In genomic region chr2:64982932-64983331, GRCh38 we compare ENCODE assay signal across 2 cellular contexts.
A peak's percentile ranks its signal among the peaks of the same experiment; 100 is the strongest.
TF ChIP-seq lines count a peak whose summit lies in the region.

No MANE protein-coding gene starts in this region.

TF ChIP-seq in HepG2, 621 proteins besides CTCF, POLR2A, EP300 and RAD21:
- TF ChIP-seq ZNF260 (CRISPR knock-in tag; IDR thresholded peaks at IDR 0.05; ENCODE audit: borderline replicate concordance, low read depth) (no peak), SOX13 (IDR thresholded peaks at IDR 0.05) (no peak), SOX13 (CRISPR knock-in tag; conservative IDR thresholded peaks at IDR 0.05 in 1 of 2, IDR thresholded peaks at IDR 0.05 in 1 of 2) (peak in 1 of 2 experiments; percentile 63; a peak in 1 of 4 replicates), TOE1 (CRISPR knock-in tag; IDR thresholded peaks at IDR 0.05) (0 out of 2 replicates have a peak, but pooled peaks have one; percentile 9), ZNF143 (CRISPR knock-in tag; IDR thresholded peaks at IDR 0.05) (no peak), SMARCC2 (IDR thresholded peaks at IDR 0.05) (no peak), ZNF10 (CRISPR knock-in tag; IDR thresholded peaks at IDR 0.05; ENCODE audit: borderline replicate concordance, low read depth) (no peak), MZF1 (CRISPR knock-in tag; IDR thresholded peaks at IDR 0.05; ENCODE audit: borderline replicate concordance) (no peak), MYPOP (CRISPR knock-in tag; IDR thresholded peaks at IDR 0.05) (no peak), PHF5A (CRISPR knock-in tag; IDR thresholded peaks at IDR 0.05; ENCODE audit: low read depth, unreplicated experiment) (peak; percentile 2), PHF8 (CRISPR knock-in tag; IDR thresholded peaks at IDR 0.05) (no peak), ZNF674 (CRISPR knock-in tag; IDR thresholded peaks at IDR 0.05; ENCODE audit: low read depth) (no peak), ZNF574 (CRISPR knock-in tag; IDR thresholded peaks at IDR 0.05) (no peak), KDM5A (IDR thresholded peaks at IDR 0.05; ENCODE audit: borderline replicate concordance, low read length) (peak; percentile 33; the same call in 1 of the 2 replicates)
- TF ChIP-seq, protein P1, sequence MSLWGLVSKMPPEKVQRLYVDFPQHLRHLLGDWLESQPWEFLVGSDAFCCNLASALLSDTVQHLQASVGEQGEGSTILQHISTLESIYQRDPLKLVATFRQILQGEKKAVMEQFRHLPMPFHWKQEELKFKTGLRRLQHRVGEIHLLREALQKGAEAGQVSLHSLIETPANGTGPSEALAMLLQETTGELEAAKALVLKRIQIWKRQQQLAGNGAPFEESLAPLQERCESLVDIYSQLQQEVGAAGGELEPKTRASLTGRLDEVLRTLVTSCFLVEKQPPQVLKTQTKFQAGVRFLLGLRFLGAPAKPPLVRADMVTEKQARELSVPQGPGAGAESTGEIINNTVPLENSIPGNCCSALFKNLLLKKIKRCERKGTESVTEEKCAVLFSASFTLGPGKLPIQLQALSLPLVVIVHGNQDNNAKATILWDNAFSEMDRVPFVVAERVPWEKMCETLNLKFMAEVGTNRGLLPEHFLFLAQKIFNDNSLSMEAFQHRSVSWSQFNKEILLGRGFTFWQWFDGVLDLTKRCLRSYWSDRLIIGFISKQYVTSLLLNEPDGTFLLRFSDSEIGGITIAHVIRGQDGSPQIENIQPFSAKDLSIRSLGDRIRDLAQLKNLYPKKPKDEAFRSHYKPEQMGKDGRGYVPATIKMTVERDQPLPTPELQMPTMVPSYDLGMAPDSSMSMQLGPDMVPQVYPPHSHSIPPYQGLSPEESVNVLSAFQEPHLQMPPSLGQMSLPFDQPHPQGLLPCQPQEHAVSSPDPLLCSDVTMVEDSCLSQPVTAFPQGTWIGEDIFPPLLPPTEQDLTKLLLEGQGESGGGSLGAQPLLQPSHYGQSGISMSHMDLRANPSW (CRISPR knock-in tag; IDR thresholded peaks at IDR 0.05; ENCODE audit: borderline replicate concordance) = peak; percentile 6; the same call in 1 of the 2 replicates

TF ChIP-seq in WTC11, 78 proteins besides CTCF, POLR2A, EP300 and RAD21:
- TF ChIP-seq, protein P2, sequence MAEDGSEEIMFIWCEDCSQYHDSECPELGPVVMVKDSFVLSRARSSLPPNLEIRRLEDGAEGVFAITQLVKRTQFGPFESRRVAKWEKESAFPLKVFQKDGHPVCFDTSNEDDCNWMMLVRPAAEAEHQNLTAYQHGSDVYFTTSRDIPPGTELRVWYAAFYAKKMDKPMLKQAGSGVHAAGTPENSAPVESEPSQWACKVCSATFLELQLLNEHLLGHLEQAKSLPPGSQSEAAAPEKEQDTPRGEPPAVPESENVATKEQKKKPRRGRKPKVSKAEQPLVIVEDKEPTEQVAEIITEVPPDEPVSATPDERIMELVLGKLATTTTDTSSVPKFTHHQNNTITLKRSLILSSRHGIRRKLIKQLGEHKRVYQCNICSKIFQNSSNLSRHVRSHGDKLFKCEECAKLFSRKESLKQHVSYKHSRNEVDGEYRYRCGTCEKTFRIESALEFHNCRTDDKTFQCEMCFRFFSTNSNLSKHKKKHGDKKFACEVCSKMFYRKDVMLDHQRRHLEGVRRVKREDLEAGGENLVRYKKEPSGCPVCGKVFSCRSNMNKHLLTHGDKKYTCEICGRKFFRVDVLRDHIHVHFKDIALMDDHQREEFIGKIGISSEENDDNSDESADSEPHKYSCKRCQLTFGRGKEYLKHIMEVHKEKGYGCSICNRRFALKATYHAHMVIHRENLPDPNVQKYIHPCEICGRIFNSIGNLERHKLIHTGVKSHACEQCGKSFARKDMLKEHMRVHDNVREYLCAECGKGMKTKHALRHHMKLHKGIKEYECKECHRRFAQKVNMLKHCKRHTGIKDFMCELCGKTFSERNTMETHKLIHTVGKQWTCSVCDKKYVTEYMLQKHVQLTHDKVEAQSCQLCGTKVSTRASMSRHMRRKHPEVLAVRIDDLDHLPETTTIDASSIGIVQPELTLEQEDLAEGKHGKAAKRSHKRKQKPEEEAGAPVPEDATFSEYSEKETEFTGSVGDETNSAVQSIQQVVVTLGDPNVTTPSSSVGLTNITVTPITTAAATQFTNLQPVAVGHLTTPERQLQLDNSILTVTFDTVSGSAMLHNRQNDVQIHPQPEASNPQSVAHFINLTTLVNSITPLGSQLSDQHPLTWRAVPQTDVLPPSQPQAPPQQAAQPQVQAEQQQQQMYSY (CRISPR knock-in tag; IDR thresholded peaks at IDR 0.05) = no peak
- TF ChIP-seq, protein P3, sequence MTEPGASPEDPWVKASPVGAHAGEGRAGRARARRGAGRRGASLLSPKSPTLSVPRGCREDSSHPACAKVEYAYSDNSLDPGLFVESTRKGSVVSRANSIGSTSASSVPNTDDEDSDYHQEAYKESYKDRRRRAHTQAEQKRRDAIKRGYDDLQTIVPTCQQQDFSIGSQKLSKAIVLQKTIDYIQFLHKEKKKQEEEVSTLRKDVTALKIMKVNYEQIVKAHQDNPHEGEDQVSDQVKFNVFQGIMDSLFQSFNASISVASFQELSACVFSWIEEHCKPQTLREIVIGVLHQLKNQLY (CRISPR knock-in tag; IDR thresholded peaks at IDR 0.05) = no peak
- TF ChIP-seq, protein P4, sequence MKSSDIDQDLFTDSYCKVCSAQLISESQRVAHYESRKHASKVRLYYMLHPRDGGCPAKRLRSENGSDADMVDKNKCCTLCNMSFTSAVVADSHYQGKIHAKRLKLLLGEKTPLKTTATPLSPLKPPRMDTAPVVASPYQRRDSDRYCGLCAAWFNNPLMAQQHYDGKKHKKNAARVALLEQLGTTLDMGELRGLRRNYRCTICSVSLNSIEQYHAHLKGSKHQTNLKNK (CRISPR knock-in tag; IDR thresholded peaks at IDR 0.05) = no peak
- TF ChIP-seq ZNF396 (CRISPR knock-in tag; IDR thresholded peaks at IDR 0.05; ENCODE audit: borderline replicate concordance) = no peak
- no peak for TF ChIP-seq JAZF1 (CRISPR knock-in tag; IDR thresholded peaks at IDR 0.05)
- no peak for TF ChIP-seq ATF1 (CRISPR knock-in tag; IDR thresholded peaks at IDR 0.05)
- TF ChIP-seq TEAD4 (CRISPR knock-in tag; IDR thresholded peaks at IDR 0.05) = no peak
- TF ChIP-seq ZNF138 (CRISPR knock-in tag; conservative IDR thresholded peaks at IDR 0.05) = no peak
- TF ChIP-seq ZSCAN18 (CRISPR knock-in tag; IDR thresholded peaks at IDR 0.05) = no peak
